In genomic region chr2:130355578-130356431, GRCh38 we compare ENCODE assay signal across 9 cellular contexts. TPM values are rescaled to one million over a fixed set of nuclear protein-coding genes. Genes with fewer than 3 reads are reported as not detected.
DNase-seq lines count a peak whose midpoint lies in the region; ATAC-seq, FAIRE-seq and TF ChIP-seq lines count a peak whose summit lies in the region.
"Had no signal": no experiment of that assay in that cellular context is flagged by ENCODE, and none has a peak within 500 bp of the region (broad histone marks: within the 10 kb centered on the region; RNA-seq: fewer than 3 reads in every experiment).

Gene PTPN18, plus strand, starts transcription at chr2:130356056. Its CDS starts 52 bp downstream, at chr2:130356108.

- SMC1A ChIA-PET in GM12878 (lab: Charles Lee; ENCODE audit: uncharacterized antibody, unreplicated experiment) = no interaction called here

- no peaks in the 10 kb centered on the region for H3K27me3 ChIP-seq in GM12878 (replicated peaks in 1 of 2; ENCODE audit: control insufficient read depth in 2 of 2, insufficient read depth in 2 of 2, low read length in 1 of 2)

- CTCF ChIA-PET in GM12878 (lab: Yijun Ruan, JAX) = interaction anchor here (0.8 to 2.3 kb wide), 4 partner anchors 13 to 34 kb away, joined by 4 to 7 read pairs (median 6); partner anchors contain the start of gene IMP4

- peak within 1 kb of the TSS; percentile 60 for H3K27ac Mint-ChIP-seq in T-helper 1 cell treated with Interleukin-12 subunit alpha and Interleukin-12 subunit beta and Interleukin-4 antibody, amounts not matched to agents 30 μg/mL and 1 μg/mL, for 36 hours

- no peaks in the 10 kb centered on the region for H4K20me1 ChIP-seq in GM12878 (ENCODE audit: control insufficient read depth, insufficient read depth)

- H3K79me2 ChIP-seq in GM12878 (ENCODE audit: control insufficient read depth, insufficient read depth, low read length) = no peaks in the 10 kb centered on the region

- TF ChIP-seq CTCF in NB4 (IDR thresholded peaks at IDR 0.05; ENCODE audit: low read depth, low read length) (no peak), GM12878 (IDR thresholded peaks at IDR 0.05 in 2 of 3, conservative IDR thresholded peaks at IDR 0.05 in 1 of 3; ENCODE audit: control insufficient read depth in 2 of 3, extremely low read depth in 1 of 3, insufficient read depth in 1 of 3, low read depth in 3 of 3, low read length in 3 of 3) (peak; percentile 30 to 46 (median 34); a peak in 4 of 6 replicates)

- no peaks in the 10 kb centered on the region for H3K27me3 Mint-ChIP-seq in T-helper 1 cell treated with Interleukin-12 subunit alpha and Interleukin-12 subunit beta and Interleukin-4 antibody, amounts not matched to agents 30 μg/mL and 1 μg/mL, for 36 hours (ENCODE audit: low read depth)

- TF ChIP-seq POLR2A in NB4 (IDR thresholded peaks at IDR 0.05; ENCODE audit: extremely low read depth, insufficient read length) = peak; percentile 88
- peak; percentile 68 for TF ChIP-seq POLR2A in GM12878 (IDR thresholded peaks at IDR 0.05; ENCODE audit: low read depth, low read length)

- in situ Hi-C loops in GM12878 (cut with MboI) = no loop called here

- H3K4me1 Mint-ChIP-seq in T-helper 1 cell treated with Interleukin-12 subunit alpha and Interleukin-12 subunit beta and Interleukin-4 antibody, amounts not matched to agents 30 μg/mL and 1 μg/mL, for 36 hours (ENCODE audit: low read depth) = peaks cover 12% of the 10 kb centered on the region

- H3K4me2 ChIP-seq in GM12878 (ENCODE audit: control insufficient read depth, insufficient read depth) = peak within 1 kb of the TSS; percentile 89

- intact Hi-C loops in GM12878 (cut with micrococcal nuclease; ENCODE audit: unreplicated experiment) = loop anchor here (2.0 kb wide), 1 partner anchor 15 kb away; no protein-coding TSS in a partner anchor

- WGBS in GM12878 (ENCODE audit: insufficient coverage, insufficient replicate concordance, low lambda C conversion rate, missing lambda C conversion rate) = 2% methylated on average over 54 of the region's 107 CpGs

- peak within 1 kb of the TSS; percentile 54; the same call in 1 of the 2 replicates for H3K9ac ChIP-seq in GM12878 (ENCODE audit: control insufficient read depth, insufficient read depth, low read length)

- RAD21 ChIA-PET in GM12878 (lab: Charles Lee; ENCODE audit: unreplicated experiment) = interaction anchor here (1.0 to 1.8 kb wide), 2 partner anchors 13 to 20 kb away, joined by 3 to 5 read pairs; partner anchors contain the start of gene IMP4

- ATAC-seq in HG02571 (IDR thresholded peaks at IDR 0.05; ENCODE audit: unreplicated experiment) = peak; percentile 90
- peak; percentile 97 for ATAC-seq in GM12878

- no peak within 1 kb of the TSS for H3K27ac ChIP-seq in GM12878 (ENCODE audit: control insufficient read depth, insufficient read depth)

- H3K36me3 ChIP-seq in GM12878 (ENCODE audit: control insufficient read depth in 2 of 2, insufficient read depth in 2 of 2, low read length in 1 of 2) = no peaks in the 10 kb centered on the region

- peak within 1 kb of the TSS; percentile 85 for H2AFZ ChIP-seq in GM12878 (ENCODE audit: control insufficient read depth, low read depth, low read length)

- no peaks in the 10 kb centered on the region for H3K9me3 Mint-ChIP-seq in T-helper 1 cell treated with Interleukin-12 subunit alpha and Interleukin-12 subunit beta and Interleukin-4 antibody, amounts not matched to agents 30 μg/mL and 1 μg/mL, for 36 hours

- no peak for FAIRE-seq in GM12878 (lab: Jason Lieb, UNC)

- peak; percentile 49 for TF ChIP-seq RAD21 in GM12878 (IDR thresholded peaks at IDR 0.05; ENCODE audit: insufficient read depth, low read depth, low read length)

- H3K36me3 Mint-ChIP-seq in T-helper 1 cell treated with Interleukin-12 subunit alpha and Interleukin-12 subunit beta and Interleukin-4 antibody, amounts not matched to agents 30 μg/mL and 1 μg/mL, for 36 hours (ENCODE audit: low read depth) = no peaks in the 10 kb centered on the region

- peak within 1 kb of the TSS; percentile 83 for H3K4me3 Mint-ChIP-seq in T-helper 1 cell treated with Interleukin-12 subunit alpha and Interleukin-12 subunit beta and Interleukin-4 antibody, amounts not matched to agents 30 μg/mL and 1 μg/mL, for 36 hours

- DNase-seq in NCI-H187 (lab: John Stamatoyannopoulos, UW) (peak; percentile 3 to 49), NCI-H187 treated with DMSO at 0.1 percent for 48 hours (lab: John Stamatoyannopoulos, UW) (no peak), NB4 (ENCODE audit: low read depth) (peak; percentile 83), GM12878 (ENCODE audit: low read depth, low spot score) (no peak), hippocampal formation (lab: John Stamatoyannopoulos, UW) (peak; percentile 86 to 88), renal cortical epithelial cell (ENCODE audit: low read depth) (peak; percentile 65)
- DNase-seq: DND-41 had no signal

- BruUV-seq in GM12878 (replicated peaks; lab: Mats Ljungman, UMichigan) = no TSS peak

- no peak for TF ChIP-seq EP300 in GM12878 (IDR thresholded peaks at IDR 0.05; ENCODE audit: borderline replicate concordance in 1 of 2, control insufficient read depth in 1 of 2, low read depth in 2 of 2, low read length in 2 of 2)

- POLR2A ChIA-PET in GM12878 (lab: Charles Lee) = interaction anchor here (0.6 to 1.1 kb wide), 3 partner anchors 12 to 28 kb away, joined by 3 read pairs; no protein-coding TSS in a partner anchor

- peaks cover 18% of the 10 kb centered on the region for H3K4me1 ChIP-seq in GM12878 (ENCODE audit: control insufficient read depth, insufficient read depth, low read length)

- H3K4me3 ChIP-seq in NB4 (ENCODE audit: low read depth, low read length) (peak within 1 kb of the TSS; percentile 66), GM12878 (peak within 1 kb of the TSS; percentile 82)

- H3K9me3 ChIP-seq in GM12878 (replicated peaks; ENCODE audit: control insufficient read depth, insufficient read depth, low read length) = no peaks in the 10 kb centered on the region

TF ChIP-seq in GM12878, 131 proteins besides CTCF, POLR2A, EP300 and RAD21 (continues in another document):
- peak; percentile 64 for TF ChIP-seq GATAD2B (conservative IDR thresholded peaks at IDR 0.05; ENCODE audit: low read depth)
- TF ChIP-seq NBN (IDR thresholded peaks at IDR 0.05) = no peak
- no peak for TF ChIP-seq PAX8 (IDR thresholded peaks at IDR 0.05)
- TF ChIP-seq NR2F1 (conservative IDR thresholded peaks at IDR 0.05) = peak; percentile 49
- peak; percentile 76 for TF ChIP-seq SMARCA5 (IDR thresholded peaks at IDR 0.05)
- peak; percentile 56; the same call in 1 of the 2 replicates for TF ChIP-seq IKZF1 (conservative IDR thresholded peaks at IDR 0.05)
- peak; percentile 78; the same call in 1 of the 2 replicates for TF ChIP-seq RB1 (IDR thresholded peaks at IDR 0.05; ENCODE audit: borderline replicate concordance)
- TF ChIP-seq, protein P1, sequence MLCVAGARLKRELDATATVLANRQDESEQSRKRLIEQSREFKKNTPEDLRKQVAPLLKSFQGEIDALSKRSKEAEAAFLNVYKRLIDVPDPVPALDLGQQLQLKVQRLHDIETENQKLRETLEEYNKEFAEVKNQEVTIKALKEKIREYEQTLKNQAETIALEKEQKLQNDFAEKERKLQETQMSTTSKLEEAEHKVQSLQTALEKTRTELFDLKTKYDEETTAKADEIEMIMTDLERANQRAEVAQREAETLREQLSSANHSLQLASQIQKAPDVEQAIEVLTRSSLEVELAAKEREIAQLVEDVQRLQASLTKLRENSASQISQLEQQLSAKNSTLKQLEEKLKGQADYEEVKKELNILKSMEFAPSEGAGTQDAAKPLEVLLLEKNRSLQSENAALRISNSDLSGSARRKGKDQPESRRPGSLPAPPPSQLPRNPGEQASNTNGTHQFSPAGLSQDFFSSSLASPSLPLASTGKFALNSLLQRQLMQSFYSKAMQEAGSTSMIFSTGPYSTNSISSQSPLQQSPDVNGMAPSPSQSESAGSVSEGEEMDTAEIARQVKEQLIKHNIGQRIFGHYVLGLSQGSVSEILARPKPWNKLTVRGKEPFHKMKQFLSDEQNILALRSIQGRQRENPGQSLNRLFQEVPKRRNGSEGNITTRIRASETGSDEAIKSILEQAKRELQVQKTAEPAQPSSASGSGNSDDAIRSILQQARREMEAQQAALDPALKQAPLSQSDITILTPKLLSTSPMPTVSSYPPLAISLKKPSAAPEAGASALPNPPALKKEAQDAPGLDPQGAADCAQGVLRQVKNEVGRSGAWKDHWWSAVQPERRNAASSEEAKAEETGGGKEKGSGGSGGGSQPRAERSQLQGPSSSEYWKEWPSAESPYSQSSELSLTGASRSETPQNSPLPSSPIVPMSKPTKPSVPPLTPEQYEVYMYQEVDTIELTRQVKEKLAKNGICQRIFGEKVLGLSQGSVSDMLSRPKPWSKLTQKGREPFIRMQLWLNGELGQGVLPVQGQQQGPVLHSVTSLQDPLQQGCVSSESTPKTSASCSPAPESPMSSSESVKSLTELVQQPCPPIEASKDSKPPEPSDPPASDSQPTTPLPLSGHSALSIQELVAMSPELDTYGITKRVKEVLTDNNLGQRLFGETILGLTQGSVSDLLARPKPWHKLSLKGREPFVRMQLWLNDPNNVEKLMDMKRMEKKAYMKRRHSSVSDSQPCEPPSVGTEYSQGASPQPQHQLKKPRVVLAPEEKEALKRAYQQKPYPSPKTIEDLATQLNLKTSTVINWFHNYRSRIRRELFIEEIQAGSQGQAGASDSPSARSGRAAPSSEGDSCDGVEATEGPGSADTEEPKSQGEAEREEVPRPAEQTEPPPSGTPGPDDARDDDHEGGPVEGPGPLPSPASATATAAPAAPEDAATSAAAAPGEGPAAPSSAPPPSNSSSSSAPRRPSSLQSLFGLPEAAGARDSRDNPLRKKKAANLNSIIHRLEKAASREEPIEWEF (IDR thresholded peaks at IDR 0.05; ENCODE audit: insufficient replicate concordance, low read depth, low read length) = no peak

RNA-seq across cellular contexts. Expression of gene PTPN18, which starts in this region (rescaled TPM):
- 33.3 and 40.8 TPM in 2 replicates for total RNA-seq in GM12878 (2013; cell fraction: nucleolus; rRNA removed)
- 31.4 and 36.9 TPM in 2 replicates for total RNA-seq in GM12878 (2014; rRNA removed)
- total RNA-seq in GM12878 (2014; rRNA removed; fragmentation: Illumina TruSeq; extraction: Trizol) = 38.5 and 39.8 TPM in 2 replicates
- total RNA-seq in GM12878 (2021) = 41.9 and 43.1 TPM in 2 replicates
- polyA plus RNA-seq in GM12878 (2011; ENCODE audit: low read depth) = 26.0 TPM
- 29.3 and 47.0 TPM in 2 replicates for polyA plus RNA-seq in GM12878 (2011; rRNA removed)
- 50.1 and 55.8 TPM in 2 replicates for polyA plus RNA-seq in GM12878 (2011; cell fraction: cytosol; rRNA removed)
- 44.1 and 45.8 TPM in 2 replicates for polyA plus RNA-seq in GM12878 (2011; cell fraction: nucleus; rRNA removed)
- 37.9 and 44.0 TPM in 2 replicates for polyA plus RNA-seq in GM12878 (2012)
- polyA plus RNA-seq in GM12878 (2014; fragmentation: Illumina TruSeq; extraction: Trizol) = 89.9 and 99.8 TPM in 2 replicates
- polyA plus RNA-seq in GM12878 (2014; fragmentation: Nextera tagmentation; extraction: Ambion mirVana) = 10 to 100 TPM; 14.8 to 17.5 TPM
- polyA plus RNA-seq in GM12878 (2014; rRNA removed) = 58.4 and 58.8 TPM in 2 replicates
- 10 to 100 TPM; 43.7 to 45.6 TPM for polyA plus RNA-seq in GM12878 (2016; fragmentation: Nextera tagmentation; extraction: Ambion mirVana)
- 22.4 and 27.1 TPM in 2 replicates for polyA minus RNA-seq in GM12878 (2011; rRNA and poly(A)+ RNA removed)
- polyA minus RNA-seq in GM12878 (2011; cell fraction: cytosol; rRNA and poly(A)+ RNA removed) = 13.2 and 13.4 TPM in 2 replicates
- 17.3 and 30.1 TPM in 2 replicates for polyA minus RNA-seq in GM12878 (2011; cell fraction: nucleus; rRNA and poly(A)+ RNA removed)
- total RNA-seq in renal cortical epithelial cell = 9.2 and 32.4 TPM in 2 replicates

Comparison
In these comparisons a context has a peak if more than half of its experiments do, and no peak if none do; other contexts are left out.
1. DNase-seq: peak in NCI-H187 (2 of 2), NB4 (single experiment), hippocampal formation (2 of 2) and renal cortical epithelial cell (single experiment); none in NCI-H187 treated with DMSO at 0.1 percent for 48 hours (single experiment) and GM12878 (single experiment).